In genomic region chr5:31156761-31157160, GRCh38 we compare ENCODE assay signal across 26 cellular contexts. TPM values are rescaled to one million over a fixed set of nuclear protein-coding genes. Genes with fewer than 3 reads are reported as not detected.
"Had no signal": no experiment of that assay in that cellular context is flagged by ENCODE, and none has a peak within 500 bp of the region (broad histone marks: within the 10 kb centered on the region; RNA-seq: fewer than 3 reads in every experiment).

No MANE protein-coding gene starts in this region.

- H3K4me3 Mint-ChIP-seq: dendritic cell treated with granulocyte-macrophage colony-stimulating factor and Interleukin-4, amounts not matched to agents 40 ng/mL and 50 ng/mL, for 4 days; effector memory CD8-positive, alpha-beta T cell; endodermal cell; immature natural killer cell; memory B cell had no signal

- H3K36me3 Mint-ChIP-seq: immature natural killer cell, memory B cell had no signal

- DNase-seq: cerebellar nuclear complex; colonic mucosa; cortex of kidney; effector CD8-positive, alpha-beta T cell; effector memory CD8-positive, alpha-beta T cell; endodermal cell; erythroblast; esophagus squamous epithelium; foreskin fibroblast; foreskin melanocyte; gastrocnemius medialis; heart left ventricle; immature natural killer cell; islet precursor cell; kidney; kidney glomerular epithelial cell; left lung; left ventricle myocardium superior; lower lobe of right lung; mesendoderm; mucosa of descending colon had no signal

- H3K9me3 Mint-ChIP-seq: dendritic cell treated with granulocyte-macrophage colony-stimulating factor and Interleukin-4, amounts not matched to agents 40 ng/mL and 50 ng/mL, for 4 days; endodermal cell had no signal

- ATAC-seq: effector memory CD8-positive, alpha-beta T cell; esophagus mucosa; gastrocnemius medialis; heart left ventricle; left lung; left ventricle myocardium superior; lower lobe of right lung; mucosa of descending colon had no signal

- H3K27ac Mint-ChIP-seq: dendritic cell treated with granulocyte-macrophage colony-stimulating factor and Interleukin-4, amounts not matched to agents 40 ng/mL and 50 ng/mL, for 4 days; effector memory CD8-positive, alpha-beta T cell; endodermal cell; immature natural killer cell; memory B cell had no signal

- H3K27me3 Mint-ChIP-seq: effector memory CD8-positive, alpha-beta T cell; memory B cell had no signal

- H3K4me1 Mint-ChIP-seq: immature natural killer cell, memory B cell had no signal

RNA-seq across cellular contexts. Expression of gene CDH6, which starts 36.7 kb away (rescaled TPM):
- total RNA-seq: dermis microvascular lymphatic vessel endothelial cell, lung microvascular endothelial cell had no signal
